1 cellular context compared by ENCODE assay signal in genomic region chr9:100466828-100467220, GRCh38.
TF ChIP-seq lines count a peak whose summit lies in the region.

No MANE protein-coding gene starts in this region.

TF ChIP-seq in HepG2, 621 proteins besides CTCF, POLR2A, EP300 and RAD21 (continued from another document and continues in another):
- TF ChIP-seq ZBTB10 (CRISPR knock-in tag; IDR thresholded peaks at IDR 0.05; ENCODE audit: borderline replicate concordance) (no peak), RBM22 (optimal IDR thresholded peaks at IDR 0.05; ENCODE audit: low read length) (no peak), KAT7 (CRISPR knock-in tag; IDR thresholded peaks at IDR 0.05; ENCODE audit: borderline replicate concordance) (no peak), ZNF468 (CRISPR knock-in tag; IDR thresholded peaks at IDR 0.05) (no peak), KDM2A (CRISPR knock-in tag; IDR thresholded peaks at IDR 0.05; ENCODE audit: borderline replicate concordance, low read depth) (no peak), ZNF569 (CRISPR knock-in tag; IDR thresholded peaks at IDR 0.05; ENCODE audit: borderline replicate concordance) (no peak), PHF5A (CRISPR knock-in tag; IDR thresholded peaks at IDR 0.05; ENCODE audit: low read depth, unreplicated experiment) (no peak), BATF2 (CRISPR knock-in tag; IDR thresholded peaks at IDR 0.05) (no peak), SIX1 (CRISPR knock-in tag; IDR thresholded peaks at IDR 0.05; ENCODE audit: borderline replicate concordance) (no peak), CEBPB (IDR thresholded peaks at IDR 0.05; ENCODE audit: borderline replicate concordance, low read depth, low read length) (peak; percentile 65; the same call in 1 of the 2 replicates), ZNF234 (CRISPR knock-in tag; conservative IDR thresholded peaks at IDR 0.05) (no peak), ZNF280D (CRISPR knock-in tag; IDR thresholded peaks at IDR 0.05) (no peak), ZNF329 (CRISPR knock-in tag; IDR thresholded peaks at IDR 0.05; ENCODE audit: low read depth) (no peak), ZNF407 (CRISPR knock-in tag; IDR thresholded peaks at IDR 0.05; ENCODE audit: not compliant biosample characterization) (no peak), HDAC1 (CRISPR knock-in tag; IDR thresholded peaks at IDR 0.05) (no peak), XRCC5 (optimal IDR thresholded peaks at IDR 0.05; ENCODE audit: low read length) (no peak), MLX (CRISPR knock-in tag; IDR thresholded peaks at IDR 0.05) (peak; percentile 41; the same call in 1 of the 2 replicates), PHF8 (CRISPR knock-in tag; IDR thresholded peaks at IDR 0.05) (no peak), ZNF709 (CRISPR knock-in tag; IDR thresholded peaks at IDR 0.05) (no peak), ZNF367 (CRISPR knock-in tag; IDR thresholded peaks at IDR 0.05; ENCODE audit: borderline replicate concordance) (no peak), HNRNPUL1 (IDR thresholded peaks at IDR 0.05; ENCODE audit: low read depth, low read length) (0 out of 2 replicates have a peak, but pooled peaks have one; percentile 51)
- TF ChIP-seq, protein P1, sequence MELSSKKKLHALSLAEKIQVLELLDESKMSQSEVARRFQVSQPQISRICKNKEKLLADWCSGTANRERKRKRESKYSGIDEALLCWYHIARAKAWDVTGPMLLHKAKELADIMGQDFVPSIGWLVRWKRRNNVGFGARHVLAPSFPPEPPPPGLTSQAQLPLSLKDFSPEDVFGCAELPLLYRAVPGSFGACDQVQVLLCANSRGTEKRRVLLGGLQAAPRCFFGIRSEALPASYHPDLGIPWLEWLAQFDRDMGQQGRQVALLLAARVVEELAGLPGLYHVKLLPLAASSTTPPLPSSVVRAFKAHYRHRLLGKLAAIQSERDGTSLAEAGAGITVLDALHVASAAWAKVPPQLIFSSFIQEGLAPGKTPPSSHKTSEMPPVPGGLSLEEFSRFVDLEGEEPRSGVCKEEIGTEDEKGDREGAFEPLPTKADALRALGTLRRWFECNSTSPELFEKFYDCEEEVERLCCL (CRISPR knock-in tag; IDR thresholded peaks at IDR 0.05; ENCODE audit: borderline replicate concordance): no peak
- TF ChIP-seq, protein P2, sequence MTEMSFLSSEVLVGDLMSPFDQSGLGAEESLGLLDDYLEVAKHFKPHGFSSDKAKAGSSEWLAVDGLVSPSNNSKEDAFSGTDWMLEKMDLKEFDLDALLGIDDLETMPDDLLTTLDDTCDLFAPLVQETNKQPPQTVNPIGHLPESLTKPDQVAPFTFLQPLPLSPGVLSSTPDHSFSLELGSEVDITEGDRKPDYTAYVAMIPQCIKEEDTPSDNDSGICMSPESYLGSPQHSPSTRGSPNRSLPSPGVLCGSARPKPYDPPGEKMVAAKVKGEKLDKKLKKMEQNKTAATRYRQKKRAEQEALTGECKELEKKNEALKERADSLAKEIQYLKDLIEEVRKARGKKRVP (CRISPR knock-in tag; IDR thresholded peaks at IDR 0.05): peak in 1 of 2 experiments; percentile 53; a peak in 1 of 4 replicates
- TF ChIP-seq, protein P3, sequence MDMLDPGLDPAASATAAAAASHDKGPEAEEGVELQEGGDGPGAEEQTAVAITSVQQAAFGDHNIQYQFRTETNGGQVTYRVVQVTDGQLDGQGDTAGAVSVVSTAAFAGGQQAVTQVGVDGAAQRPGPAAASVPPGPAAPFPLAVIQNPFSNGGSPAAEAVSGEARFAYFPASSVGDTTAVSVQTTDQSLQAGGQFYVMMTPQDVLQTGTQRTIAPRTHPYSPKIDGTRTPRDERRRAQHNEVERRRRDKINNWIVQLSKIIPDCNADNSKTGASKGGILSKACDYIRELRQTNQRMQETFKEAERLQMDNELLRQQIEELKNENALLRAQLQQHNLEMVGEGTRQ (IDR thresholded peaks at IDR 0.05; ENCODE audit: low read depth, low read length): no peak
- TF ChIP-seq, protein P3 (CRISPR knock-in tag; IDR thresholded peaks at IDR 0.05; ENCODE audit: borderline replicate concordance): peak; percentile 44; the same call in 1 of the 2 replicates
- TF ChIP-seq, protein P4, sequence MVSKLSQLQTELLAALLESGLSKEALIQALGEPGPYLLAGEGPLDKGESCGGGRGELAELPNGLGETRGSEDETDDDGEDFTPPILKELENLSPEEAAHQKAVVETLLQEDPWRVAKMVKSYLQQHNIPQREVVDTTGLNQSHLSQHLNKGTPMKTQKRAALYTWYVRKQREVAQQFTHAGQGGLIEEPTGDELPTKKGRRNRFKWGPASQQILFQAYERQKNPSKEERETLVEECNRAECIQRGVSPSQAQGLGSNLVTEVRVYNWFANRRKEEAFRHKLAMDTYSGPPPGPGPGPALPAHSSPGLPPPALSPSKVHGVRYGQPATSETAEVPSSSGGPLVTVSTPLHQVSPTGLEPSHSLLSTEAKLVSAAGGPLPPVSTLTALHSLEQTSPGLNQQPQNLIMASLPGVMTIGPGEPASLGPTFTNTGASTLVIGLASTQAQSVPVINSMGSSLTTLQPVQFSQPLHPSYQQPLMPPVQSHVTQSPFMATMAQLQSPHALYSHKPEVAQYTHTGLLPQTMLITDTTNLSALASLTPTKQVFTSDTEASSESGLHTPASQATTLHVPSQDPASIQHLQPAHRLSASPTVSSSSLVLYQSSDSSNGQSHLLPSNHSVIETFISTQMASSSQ (IDR thresholded peaks at IDR 0.05; ENCODE audit: low read depth): peak; percentile 79
- TF ChIP-seq, protein P4 (CRISPR knock-in tag; IDR thresholded peaks at IDR 0.05; ENCODE audit: borderline replicate concordance): peak; percentile 36; the same call in 1 of the 2 replicates
